In genomic region chr14:92507174-92507768, GRCh38 we compare ENCODE assay signal across 8 cellular contexts. TPM values are rescaled to one million over a fixed set of nuclear protein-coding genes. Genes with fewer than 3 reads are reported as not detected.
DNase-seq lines count a peak whose midpoint lies in the region; ATAC-seq and TF ChIP-seq lines count a peak whose summit lies in the region.
"Had no signal": no experiment of that assay in that cellular context is flagged by ENCODE, and none has a peak within 500 bp of the region (broad histone marks: within the 10 kb centered on the region; RNA-seq: fewer than 3 reads in every experiment).

No MANE protein-coding gene starts in this region.

- 76% methylated on average over 3 of the region's 4 CpGs for WGBS in SK-N-SH (ENCODE audit: low lambda C conversion rate)

- H4K20me1 ChIP-seq in SK-N-SH (ENCODE audit: insufficient read depth) = no peaks in the 10 kb centered on the region

- DNase-seq in NOMO-1 treated with dmso at 0.1 percent for 144 hours (lab: John Stamatoyannopoulos, UW; ENCODE audit: unreplicated experiment) (peak; percentile 82), pons (ENCODE audit: low spot score) (peak; percentile 80), OCI-M1 (lab: John Stamatoyannopoulos, UW) (no peak), HAP-1 (ENCODE audit: low spot score in 2 of 2) (no peak), SK-N-SH (no peak)

- CTCF ChIA-PET in SK-N-SH (lab: Yijun Ruan, JAX) = no interaction called here

- H3K36me3 ChIP-seq in HAP-1 (replicated peaks) (no peaks in the 10 kb centered on the region), SK-N-SH (replicated peaks in 1 of 2; ENCODE audit: control insufficient read depth in 1 of 2, insufficient read depth in 2 of 2, low read length in 1 of 2) (no peaks in the 10 kb centered on the region)

- in situ Hi-C loops in HAP-1 (cut with MboI; ENCODE audit: low sequenced_read_pairs) = no loop called here

- H3F3A ChIP-seq in SK-N-SH (replicated peaks; ENCODE audit: insufficient read depth) = peaks cover 41% of the 10 kb centered on the region

- no peak for TF ChIP-seq RAD21 in SK-N-SH (IDR thresholded peaks at IDR 0.05; ENCODE audit: low read length)

- POLR2A ChIA-PET in SK-N-SH (lab: Yijun Ruan, JAX) = no interaction called here

- no peak overlapping the region for H2AFZ ChIP-seq in SK-N-SH (ENCODE audit: low read depth)
- H2AFZ ChIP-seq: parathyroid adenoma had no signal

- no peak for TF ChIP-seq EP300 in SK-N-SH (IDR thresholded peaks at IDR 0.05; ENCODE audit: borderline replicate concordance in 1 of 2, low read depth in 1 of 2, low read length in 1 of 2)

- H3K79me2 ChIP-seq in SK-N-SH (ENCODE audit: insufficient read depth) = peaks cover under 1% of the 10 kb centered on the region; the same call in 1 of the 2 replicates
- H3K79me2 ChIP-seq: parathyroid adenoma had no signal

- H3K4me2 ChIP-seq in SK-N-SH = no peak overlapping the region

- no peak for TF ChIP-seq CTCF in SK-N-SH (IDR thresholded peaks at IDR 0.05)

- H3K27me3 ChIP-seq in HAP-1 (ENCODE audit: low read depth) = no peaks in the 10 kb centered on the region
- no peaks in the 10 kb centered on the region for H3K27me3 ChIP-seq in SK-N-SH (ENCODE audit: insufficient read depth)

- H3K9me3 ChIP-seq in HAP-1 (no peaks in the 10 kb centered on the region), SK-N-SH (no peaks in the 10 kb centered on the region)

- H3K9ac ChIP-seq in SK-N-SH = no peak overlapping the region
- H3K9ac ChIP-seq: parathyroid adenoma had no signal

- no peaks in the 10 kb centered on the region for H3K4me1 ChIP-seq in HAP-1
- H3K4me1 ChIP-seq in SK-N-SH (ENCODE audit: control insufficient read depth in 1 of 2, insufficient read depth in 2 of 2, low read depth in 1 of 2, low read length in 1 of 2) = peaks cover 0 to 24% of the 10 kb centered on the region in 2 experiments; a peak in 3 of 4 replicates

- peak; percentile 72 for ATAC-seq in GM19351 (IDR thresholded peaks at IDR 0.05; ENCODE audit: unreplicated experiment)
- ATAC-seq in HG03460 (IDR thresholded peaks at IDR 0.05; ENCODE audit: unreplicated experiment) = peak; percentile 63

- H3K27ac ChIP-seq in SK-N-SH (ENCODE audit: low read depth in 2 of 2, low read length in 1 of 2) = no peak overlapping the region
- H3K27ac ChIP-seq: parathyroid adenoma had no signal

- H3K4me3 ChIP-seq in HAP-1 (no peak overlapping the region), SK-N-SH (ENCODE audit: low read depth in 2 of 2, low read length in 1 of 2) (no peak overlapping the region)

- no peaks in the 10 kb centered on the region for H3K9me2 ChIP-seq in SK-N-SH

TF ChIP-seq in SK-N-SH, 30 proteins besides CTCF, POLR2A, EP300 and RAD21:
- TF ChIP-seq SIN3A (IDR thresholded peaks at IDR 0.05; ENCODE audit: borderline replicate concordance, low read depth, low read length) (no peak), NRF1 (IDR thresholded peaks at IDR 0.05; ENCODE audit: low read depth, low read length) (no peak), USF2 (IDR thresholded peaks at IDR 0.05; ENCODE audit: borderline replicate concordance, low read depth, low read length) (no peak), POLR2AphosphoS5 (IDR thresholded peaks at IDR 0.05; ENCODE audit: low read depth, low read length) (no peak), JUND (IDR thresholded peaks at IDR 0.05) (no peak), MAX (IDR thresholded peaks at IDR 0.05; ENCODE audit: low read depth) (no peak), MEF2A (IDR thresholded peaks at IDR 0.05; ENCODE audit: borderline replicate concordance, low read depth) (no peak), EZH2phosphoT487 (IDR thresholded peaks at IDR 0.05; ENCODE audit: borderline replicate concordance, low read depth) (no peak), RCOR1 (IDR thresholded peaks at IDR 0.05; ENCODE audit: low read length) (no peak), NFIC (IDR thresholded peaks at IDR 0.05; ENCODE audit: borderline replicate concordance) (no peak), TAF1 (IDR thresholded peaks at IDR 0.05; ENCODE audit: borderline replicate concordance, low read depth, low read length) (no peak), SMC3 (IDR thresholded peaks at IDR 0.05; ENCODE audit: low read depth, low read length) (no peak), YY1 (IDR thresholded peaks at IDR 0.05; ENCODE audit: low read depth) (no peak), USF1 (IDR thresholded peaks at IDR 0.05; ENCODE audit: borderline replicate concordance, low read depth) (no peak), MXI1 (IDR thresholded peaks at IDR 0.05; ENCODE audit: low read depth, low read length) (no peak), FOXM1 (IDR thresholded peaks at IDR 0.05; ENCODE audit: low read depth) (no peak), PBX3 (IDR thresholded peaks at IDR 0.05) (no peak), IRF3 (IDR thresholded peaks at IDR 0.05; ENCODE audit: low read depth, low read length) (no peak), REST (IDR thresholded peaks at IDR 0.05; ENCODE audit: low read depth, low read length) (no peak)

RNA-seq across cellular contexts. Expression of gene RIN3, which starts 6.3 kb away (rescaled TPM):
- polyA plus RNA-seq in SK-N-SH (2012; rRNA removed) = 5.8 and 12.4 TPM in 2 replicates
- polyA plus RNA-seq in SK-N-SH (2012; cell fraction: cytosol; rRNA removed) = 6.6 and 10.2 TPM in 2 replicates
- 14.2 and 18.0 TPM in 2 replicates for polyA plus RNA-seq in SK-N-SH (2012; cell fraction: nucleus; rRNA removed)

Comparison
In these comparisons a context has a peak if more than half of its experiments do, and no peak if none do; other contexts are left out.
1. DNase-seq: peak in NOMO-1 treated with dmso at 0.1 percent for 144 hours (single experiment) and pons (single experiment); none in OCI-M1 (single experiment), HAP-1 (0 of 2) and SK-N-SH (single experiment).